14 cellular contexts compared by ENCODE assay signal in the genomic region with DNA sequence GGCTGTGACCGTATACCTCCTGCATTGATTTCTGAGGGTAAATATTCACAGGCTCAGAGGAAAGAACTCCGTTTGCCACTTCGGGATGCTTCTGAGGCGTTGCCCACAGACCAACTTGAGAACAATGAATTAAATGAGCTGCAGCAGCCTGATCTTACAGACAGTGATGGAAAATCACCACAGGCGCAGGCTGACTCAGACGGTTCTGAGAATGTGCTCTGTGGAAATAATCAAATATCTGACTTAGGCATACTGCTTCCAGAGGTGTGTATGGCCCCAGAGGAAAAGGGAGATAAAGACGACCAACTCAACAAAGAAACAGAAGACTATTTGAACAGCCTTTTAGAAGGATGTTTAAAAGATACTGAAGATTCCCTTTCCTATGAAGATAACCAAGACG.
DNase-seq lines count a peak whose midpoint lies in the region; ATAC-seq and TF ChIP-seq lines count a peak whose summit lies in the region.
"Had no signal": no experiment of that assay in that cellular context is flagged by ENCODE, and none has a peak within 500 bp of the region (broad histone marks: within the 10 kb centered on the region; RNA-seq: fewer than 3 reads in every experiment).

No MANE protein-coding gene starts in this region.

- no peaks in the 10 kb centered on the region for H3K27me3 ChIP-seq in DOHH2 (ENCODE audit: control insufficient read depth, low read length)
- H3K27me3 ChIP-seq: colonic mucosa had no signal

- peaks cover 4% of the 10 kb centered on the region for H3K36me3 Mint-ChIP-seq in glutamatergic neuron (ENCODE audit: unreplicated experiment)
- H3K36me3 Mint-ChIP-seq in activated T-cell treated with anti-CD3 and anti-CD28 coated beads, Interleukin-2, amount 50 U/mL, for 4 hours (ENCODE audit: insufficient read depth), result peaks cover 37% of the 10 kb centered on the region

- no peak for ATAC-seq in activated T-cell treated with anti-CD3 and anti-CD28 coated beads, Interleukin-2, amount 50 U/mL, for 4 hours
- ATAC-seq: stimulated activated memory B cell treated with anti-CD40 and anti-IgM and Interleukin-4, amounts not matched to agents 10 μg/mL and 1 μg/mL and 100 μg/mL, for 72 hours had no signal

- H3K4me3 ChIP-seq in DOHH2 (ENCODE audit: low read length), result peak overlapping the region; percentile 72
- H3K4me3 ChIP-seq: colonic mucosa had no signal

- peaks cover 14% of the 10 kb centered on the region for H3K27me3 Mint-ChIP-seq in glutamatergic neuron (ENCODE audit: unreplicated experiment)
- no peaks in the 10 kb centered on the region for H3K27me3 Mint-ChIP-seq in activated T-cell treated with anti-CD3 and anti-CD28 coated beads, Interleukin-2, amount 50 U/mL, for 4 hours (ENCODE audit: low read depth)
- H3K27me3 Mint-ChIP-seq: stimulated activated memory B cell treated with anti-CD40 and anti-IgM and Interleukin-4, amounts not matched to agents 10 μg/mL and 1 μg/mL and 100 μg/mL, for 72 hours had no signal

- H3K27ac ChIP-seq in DOHH2 (ENCODE audit: low read depth, low read length), result peak overlapping the region; percentile 99
- H3K27ac ChIP-seq in angular gyrus (ENCODE audit: low read depth, low read length), result peak overlapping the region; percentile 87
- H3K27ac ChIP-seq: colonic mucosa had no signal

- H3K9me3 Mint-ChIP-seq in glutamatergic neuron (ENCODE audit: unreplicated experiment), result peaks cover 18% of the 10 kb centered on the region
- H3K9me3 Mint-ChIP-seq in activated T-cell treated with anti-CD3 and anti-CD28 coated beads, Interleukin-2, amount 50 U/mL, for 4 hours, result no peaks in the 10 kb centered on the region

- H4K20me1 ChIP-seq in DOHH2 (ENCODE audit: control insufficient read depth, insufficient read depth, low read depth, low read length), result no peaks in the 10 kb centered on the region

- H3F3A ChIP-seq in DOHH2 (ENCODE audit: control insufficient read depth, insufficient read depth), result peaks cover 37% of the 10 kb centered on the region

- no peak for DNase-seq in glutamatergic neuron
- DNase-seq in putamen (ENCODE audit: low spot score), result peak; percentile 29
- no peak for DNase-seq in activated T-cell treated with anti-CD3 and anti-CD28 coated beads, Interleukin-2, amount 50 U/mL, for 4 hours
- no peak for DNase-seq in A172 (ENCODE audit: low spot score)
- no peak for DNase-seq in NCI-H2171 treated with DMSO at 0.1 percent for 48 hours (lab: John Stamatoyannopoulos, UW)
- no peak for DNase-seq in kidney tubule cell (ENCODE audit: low spot score)
- DNase-seq: activated CD4-positive, alpha-beta T cell treated with anti-CD3 and anti-CD28 coated beads for 48 hours; foreskin melanocyte; GF-D8; kidney glomerular epithelial cell had no signal

- H3K4me1 ChIP-seq in DOHH2 (ENCODE audit: control insufficient read depth, low read length), result peaks cover 63% of the 10 kb centered on the region

- peak overlapping the region; percentile 97 for H3K4me3 Mint-ChIP-seq in glutamatergic neuron (ENCODE audit: unreplicated experiment)
- no peak overlapping the region for H3K4me3 Mint-ChIP-seq in activated T-cell treated with anti-CD3 and anti-CD28 coated beads, Interleukin-2, amount 50 U/mL, for 4 hours
- H3K4me3 Mint-ChIP-seq: stimulated activated memory B cell treated with anti-CD40 and anti-IgM and Interleukin-4, amounts not matched to agents 10 μg/mL and 1 μg/mL and 100 μg/mL, for 72 hours had no signal

- H3K4me1 Mint-ChIP-seq in glutamatergic neuron (ENCODE audit: low read depth, unreplicated experiment), result peaks cover 23% of the 10 kb centered on the region
- H3K4me1 Mint-ChIP-seq in activated T-cell treated with anti-CD3 and anti-CD28 coated beads, Interleukin-2, amount 50 U/mL, for 4 hours (ENCODE audit: low read depth), result peaks cover 4% of the 10 kb centered on the region

- peak overlapping the region; percentile 99 for H3K4me2 ChIP-seq in DOHH2 (ENCODE audit: low read length)

- H3K79me2 ChIP-seq in DOHH2 (ENCODE audit: control insufficient read depth, low read length), result peaks cover 50% of the 10 kb centered on the region

- no peaks in the 10 kb centered on the region for H3K9me3 ChIP-seq in DOHH2 (ENCODE audit: control insufficient read depth, insufficient read depth, low read length)
- H3K9me3 ChIP-seq: colonic mucosa had no signal

- TF ChIP-seq CTCF in DOHH2 (IDR thresholded peaks at IDR 0.05; ENCODE audit: low read depth, low read length, poor library complexity, severe bottlenecking), result no peak
- TF ChIP-seq CTCF in glutamatergic neuron (IDR thresholded peaks at IDR 0.05; ENCODE audit: partially characterized antibody, unreplicated experiment), result no peak

- peaks cover 62% of the 10 kb centered on the region for H3K36me3 ChIP-seq in DOHH2 (ENCODE audit: control insufficient read depth, low read length)
- H3K36me3 ChIP-seq: colonic mucosa had no signal

- H3K27ac Mint-ChIP-seq in glutamatergic neuron (ENCODE audit: unreplicated experiment), result peak overlapping the region; percentile 100
- H3K27ac Mint-ChIP-seq: stimulated activated memory B cell treated with anti-CD40 and anti-IgM and Interleukin-4, amounts not matched to agents 10 μg/mL and 1 μg/mL and 100 μg/mL, for 72 hours had no signal

- no peaks in the 10 kb centered on the region for H3K9me2 ChIP-seq in DOHH2 (replicated peaks; ENCODE audit: control insufficient read depth, low read length)
